Comparison of ENCODE assay signal across 1 cellular context in the genomic region with DNA sequence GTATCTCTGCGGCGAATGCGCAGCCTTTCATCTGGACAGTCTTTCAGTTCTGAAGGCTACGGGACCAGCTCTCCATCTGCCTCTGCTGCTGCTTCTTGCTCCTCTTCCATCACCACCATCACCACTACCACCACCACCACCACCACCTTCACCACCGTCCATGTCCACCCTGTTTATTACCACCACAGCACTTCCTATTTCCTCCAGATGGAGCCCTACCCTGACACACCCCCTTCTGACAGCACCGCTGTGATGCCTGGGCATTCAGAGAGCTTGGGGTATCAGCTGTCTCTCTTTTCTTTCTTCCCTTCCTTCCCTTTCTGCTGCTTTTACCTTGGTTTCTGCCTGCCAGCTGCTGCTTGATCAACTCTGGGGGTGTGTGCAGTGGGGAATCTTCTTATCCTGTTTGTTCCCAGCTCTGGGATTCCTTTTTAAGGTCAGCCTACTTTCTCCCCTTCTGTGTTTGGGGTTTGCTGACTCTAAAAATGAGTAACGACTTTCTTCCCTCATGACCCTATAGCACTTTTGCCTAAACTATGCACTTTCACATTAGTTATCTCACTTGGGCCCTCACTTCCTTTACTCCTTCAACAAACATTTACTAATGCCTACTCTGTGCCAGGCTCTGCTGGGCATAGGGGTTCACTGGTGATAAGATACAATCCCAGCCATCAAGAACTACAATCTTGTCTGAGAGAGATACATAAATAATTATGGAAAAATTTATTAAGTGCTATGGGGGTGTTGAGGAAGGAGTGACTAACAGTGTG.
TF ChIP-seq lines count a peak whose summit lies in the region.

No MANE protein-coding gene starts in this region.

TF ChIP-seq in GM23338, 12 proteins besides CTCF, POLR2A, EP300 and RAD21:
- no peak for TF ChIP-seq EZH2 (IDR thresholded peaks at IDR 0.05; ENCODE audit: low read depth, unreplicated experiment)
- TF ChIP-seq ETS1 (IDR thresholded peaks at IDR 0.05) = no peak
- TF ChIP-seq, protein P1, sequence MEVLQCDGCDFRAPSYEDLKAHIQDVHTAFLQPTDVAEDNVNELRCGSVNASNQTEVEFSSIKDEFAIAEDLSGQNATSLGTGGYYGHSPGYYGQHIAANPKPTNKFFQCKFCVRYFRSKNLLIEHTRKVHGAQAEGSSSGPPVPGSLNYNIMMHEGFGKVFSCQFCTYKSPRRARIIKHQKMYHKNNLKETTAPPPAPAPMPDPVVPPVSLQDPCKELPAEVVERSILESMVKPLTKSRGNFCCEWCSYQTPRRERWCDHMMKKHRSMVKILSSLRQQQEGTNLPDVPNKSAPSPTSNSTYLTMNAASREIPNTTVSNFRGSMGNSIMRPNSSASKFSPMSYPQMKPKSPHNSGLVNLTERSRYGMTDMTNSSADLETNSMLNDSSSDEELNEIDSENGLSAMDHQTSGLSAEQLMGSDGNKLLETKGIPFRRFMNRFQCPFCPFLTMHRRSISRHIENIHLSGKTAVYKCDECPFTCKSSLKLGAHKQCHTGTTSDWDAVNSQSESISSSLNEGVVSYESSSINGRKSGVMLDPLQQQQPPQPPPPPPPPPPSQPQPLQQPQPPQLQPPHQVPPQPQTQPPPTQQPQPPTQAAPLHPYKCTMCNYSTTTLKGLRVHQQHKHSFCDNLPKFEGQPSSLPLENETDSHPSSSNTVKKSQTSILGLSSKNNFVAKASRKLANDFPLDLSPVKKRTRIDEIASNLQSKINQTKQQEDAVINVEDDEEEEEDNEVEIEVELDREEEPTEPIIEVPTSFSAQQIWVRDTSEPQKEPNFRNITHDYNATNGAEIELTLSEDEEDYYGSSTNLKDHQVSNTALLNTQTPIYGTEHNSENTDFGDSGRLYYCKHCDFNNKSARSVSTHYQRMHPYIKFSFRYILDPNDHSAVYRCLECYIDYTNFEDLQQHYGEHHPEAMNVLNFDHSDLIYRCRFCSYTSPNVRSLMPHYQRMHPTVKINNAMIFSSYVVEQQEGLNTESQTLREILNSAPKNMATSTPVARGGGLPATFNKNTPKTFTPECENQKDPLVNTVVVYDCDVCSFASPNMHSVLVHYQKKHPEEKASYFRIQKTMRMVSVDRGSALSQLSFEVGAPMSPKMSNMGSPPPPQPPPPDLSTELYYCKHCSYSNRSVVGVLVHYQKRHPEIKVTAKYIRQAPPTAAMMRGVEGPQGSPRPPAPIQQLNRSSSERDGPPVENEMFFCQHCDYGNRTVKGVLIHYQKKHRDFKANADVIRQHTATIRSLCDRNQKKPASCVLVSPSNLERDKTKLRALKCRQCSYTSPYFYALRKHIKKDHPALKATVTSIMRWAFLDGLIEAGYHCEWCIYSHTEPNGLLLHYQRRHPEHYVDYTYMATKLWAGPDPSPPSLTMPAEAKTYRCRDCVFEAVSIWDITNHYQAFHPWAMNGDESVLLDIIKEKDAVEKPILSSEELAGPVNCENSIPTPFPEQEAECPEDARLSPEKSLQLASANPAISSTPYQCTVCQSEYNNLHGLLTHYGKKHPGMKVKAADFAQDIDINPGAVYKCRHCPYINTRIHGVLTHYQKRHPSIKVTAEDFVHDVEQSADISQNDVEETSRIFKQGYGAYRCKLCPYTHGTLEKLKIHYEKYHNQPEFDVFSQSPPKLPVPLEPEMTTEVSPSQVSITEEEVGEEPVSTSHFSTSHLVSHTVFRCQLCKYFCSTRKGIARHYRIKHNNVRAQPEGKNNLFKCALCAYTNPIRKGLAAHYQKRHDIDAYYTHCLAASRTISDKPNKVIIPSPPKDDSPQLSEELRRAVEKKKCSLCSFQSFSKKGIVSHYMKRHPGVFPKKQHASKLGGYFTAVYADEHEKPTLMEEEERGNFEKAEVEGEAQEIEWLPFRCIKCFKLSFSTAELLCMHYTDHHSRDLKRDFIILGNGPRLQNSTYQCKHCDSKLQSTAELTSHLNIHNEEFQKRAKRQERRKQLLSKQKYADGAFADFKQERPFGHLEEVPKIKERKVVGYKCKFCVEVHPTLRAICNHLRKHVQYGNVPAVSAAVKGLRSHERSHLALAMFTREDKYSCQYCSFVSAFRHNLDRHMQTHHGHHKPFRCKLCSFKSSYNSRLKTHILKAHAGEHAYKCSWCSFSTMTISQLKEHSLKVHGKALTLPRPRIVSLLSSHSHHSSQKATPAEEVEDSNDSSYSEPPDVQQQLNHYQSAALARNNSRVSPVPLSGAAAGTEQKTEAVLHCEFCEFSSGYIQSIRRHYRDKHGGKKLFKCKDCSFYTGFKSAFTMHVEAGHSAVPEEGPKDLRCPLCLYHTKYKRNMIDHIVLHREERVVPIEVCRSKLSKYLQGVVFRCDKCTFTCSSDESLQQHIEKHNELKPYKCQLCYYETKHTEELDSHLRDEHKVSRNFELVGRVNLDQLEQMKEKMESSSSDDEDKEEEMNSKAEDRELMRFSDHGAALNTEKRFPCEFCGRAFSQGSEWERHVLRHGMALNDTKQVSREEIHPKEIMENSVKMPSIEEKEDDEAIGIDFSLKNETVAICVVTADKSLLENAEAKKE (CRISPR knock-in tag; IDR thresholded peaks at IDR 0.05) = no peak
- TF ChIP-seq POLR2AphosphoS5 (IDR thresholded peaks at IDR 0.05; ENCODE audit: low read depth) = no peak
- no peak for TF ChIP-seq REST (IDR thresholded peaks at IDR 0.05; ENCODE audit: unreplicated experiment)
- no peak for TF ChIP-seq NANOG (IDR thresholded peaks at IDR 0.05; ENCODE audit: borderline replicate concordance)
- TF ChIP-seq ZNF331 (CRISPR knock-in tag; IDR thresholded peaks at IDR 0.05; ENCODE audit: low read depth) = no peak
- no peak for TF ChIP-seq EZH2phosphoT487 (IDR thresholded peaks at IDR 0.05; ENCODE audit: unreplicated experiment)
- no peak for TF ChIP-seq STAT1 (IDR thresholded peaks at IDR 0.05; ENCODE audit: unreplicated experiment)
- no peak for TF ChIP-seq CREB1 (CRISPR knock-in tag; IDR thresholded peaks at IDR 0.05; ENCODE audit: low read depth)
- no peak for TF ChIP-seq JUNB (IDR thresholded peaks at IDR 0.05; ENCODE audit: unreplicated experiment)
- no peak for TF ChIP-seq ZNF114 (CRISPR knock-in tag; IDR thresholded peaks at IDR 0.05)
